14 cellular contexts compared by ENCODE assay signal in the genomic region with DNA sequence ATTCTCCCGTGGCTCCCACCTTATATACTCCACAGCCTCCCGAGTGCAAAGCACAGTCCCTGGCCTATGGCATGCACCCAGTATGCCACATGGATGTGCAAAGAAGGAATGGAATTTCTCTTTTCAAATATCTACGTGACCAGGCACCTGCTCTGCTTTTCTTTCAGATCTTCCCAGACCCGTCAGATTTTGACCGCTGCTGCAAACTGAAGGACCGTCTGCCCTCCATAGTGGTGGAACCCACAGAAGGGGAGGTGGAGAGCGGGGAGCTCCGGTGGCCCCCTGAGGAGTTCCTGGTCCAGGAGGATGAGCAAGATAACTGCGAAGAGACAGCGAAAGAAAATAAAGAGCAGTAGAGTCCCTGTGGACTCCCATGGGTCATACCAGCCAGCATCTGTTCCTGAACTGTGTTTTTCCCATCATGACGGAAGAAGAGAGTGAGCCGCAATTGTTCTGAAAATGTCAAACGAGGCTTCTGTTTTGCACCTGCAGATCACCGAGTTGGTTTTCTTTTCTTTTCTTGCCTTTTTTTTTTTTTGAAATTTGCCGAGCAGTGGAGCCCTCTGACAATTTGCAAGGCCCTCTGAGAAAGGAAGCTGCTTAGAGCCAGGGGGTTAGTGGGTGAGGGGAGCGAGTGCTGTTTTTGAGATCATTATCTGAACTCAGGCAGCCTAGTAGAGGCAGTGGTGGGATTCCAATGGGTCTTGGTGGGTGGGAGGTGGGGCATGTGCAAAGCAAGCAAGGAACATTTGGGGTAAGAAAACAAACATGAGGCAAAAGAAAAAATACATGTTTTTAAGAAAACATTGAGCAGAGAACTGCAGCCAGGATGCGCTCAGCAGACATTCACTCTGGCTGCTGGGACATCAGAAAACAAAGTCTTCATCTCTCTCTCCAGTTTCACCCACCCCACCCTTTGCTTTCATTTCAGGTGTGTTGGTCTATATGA. TPM values are rescaled to one million over a fixed set of nuclear protein-coding genes. Genes with fewer than 3 reads are reported as not detected.
DNase-seq lines count a peak whose midpoint lies in the region; ATAC-seq and TF ChIP-seq lines count a peak whose summit lies in the region.
"Had no signal": no experiment of that assay in that cellular context is flagged by ENCODE, and none has a peak within 500 bp of the region (broad histone marks: within the 10 kb centered on the region; RNA-seq: fewer than 3 reads in every experiment).

No MANE protein-coding gene starts in this region.

- TF ChIP-seq CTCF in cardiac muscle cell (IDR thresholded peaks at IDR 0.05; ENCODE audit: low read depth, low read length) = no peak

- H3K27me3 ChIP-seq in cardiac muscle cell = no peaks in the 10 kb centered on the region
- H3K27me3 ChIP-seq: adrenal gland, sigmoid colon, vagina had no signal

- DNase-seq in cardiac muscle cell (ENCODE audit: low read depth in 1 of 2, low spot score in 1 of 2) (no peak), Right ventricle myocardium superior (no peak), T-helper 17 cell (no peak), RKO (ENCODE audit: low spot score) (no peak), NAMALWA (ENCODE audit: low spot score) (no peak)
- no peak for DNase-seq in effector memory CD8-positive, alpha-beta T cell
- peak in 1 of 2 donors; percentile 9 for DNase-seq in stimulated activated naive CD8-positive, alpha-beta T cell treated with anti-CD3 and anti-CD28 coated beads, Interleukin-15, amount 100 ng/mL, for 72 hours
- DNase-seq: adrenal gland; H7; MM.1S; sigmoid colon; stimulated activated CD4-positive, alpha-beta T cell treated with anti-CD3 and anti-CD28 coated beads, Interleukin-4, amount 100 ng/mL, for 1 hour had no signal

- H3K4me1 Mint-ChIP-seq in T-helper 17 cell = peaks cover 56% of the 10 kb centered on the region
- peaks cover 53 to 82% of the 10 kb centered on the region in 2 donors for H3K4me1 Mint-ChIP-seq in effector memory CD8-positive, alpha-beta T cell (ENCODE audit: low read depth in 2 of 2)
- peaks cover 100% of the 10 kb centered on the region for H3K4me1 Mint-ChIP-seq in stimulated activated naive CD8-positive, alpha-beta T cell treated with anti-CD3 and anti-CD28 coated beads, Interleukin-15, amount 100 ng/mL, for 72 hours

- ATAC-seq in Right ventricle myocardium superior (ENCODE audit: poor library complexity) (no peak), T-helper 17 cell (peak; percentile 52), GM19023 (IDR thresholded peaks at IDR 0.05; ENCODE audit: unreplicated experiment) (no peak)
- ATAC-seq in effector memory CD8-positive, alpha-beta T cell (replicated peaks) = no peak
- ATAC-seq in stimulated activated naive CD8-positive, alpha-beta T cell treated with anti-CD3 and anti-CD28 coated beads, Interleukin-15, amount 100 ng/mL, for 72 hours = peak; percentile 32

- H3K36me3 Mint-ChIP-seq in T-helper 17 cell (ENCODE audit: low read depth) = peaks cover 14% of the 10 kb centered on the region
- peaks cover 55% of the 10 kb centered on the region for H3K36me3 Mint-ChIP-seq in effector memory CD8-positive, alpha-beta T cell (ENCODE audit: insufficient read depth)

- H3K9me3 ChIP-seq in cardiac muscle cell (ENCODE audit: low read depth) = no peaks in the 10 kb centered on the region
- no peaks in the 10 kb centered on the region for H3K9me3 ChIP-seq in T-helper 17 cell (ENCODE audit: control insufficient read depth, low read length, poor library complexity, severe bottlenecking)
- H3K9me3 ChIP-seq: adrenal gland, sigmoid colon, vagina had no signal

- intact Hi-C loops in Right ventricle myocardium superior (cut with DNase I) = no loop called here

- peak overlapping the region; percentile 17 for H3K27ac ChIP-seq in cardiac muscle cell
- H3K27ac ChIP-seq: adrenal gland, vagina had no signal

- H3K4me3 Mint-ChIP-seq in T-helper 17 cell = peak overlapping the region; percentile 65
- H3K4me3 Mint-ChIP-seq in effector memory CD8-positive, alpha-beta T cell = peak overlapping the region in 1 of 2 donors; percentile 8
- peak overlapping the region; percentile 70 to 82 for H3K4me3 Mint-ChIP-seq in stimulated activated naive CD8-positive, alpha-beta T cell treated with anti-CD3 and anti-CD28 coated beads, Interleukin-15, amount 100 ng/mL, for 72 hours

- H3K27ac Mint-ChIP-seq in T-helper 17 cell = peak overlapping the region; percentile 39
- H3K27ac Mint-ChIP-seq in effector memory CD8-positive, alpha-beta T cell = peak overlapping the region; percentile 85 to 86
- peak overlapping the region; percentile 15 to 94 for H3K27ac Mint-ChIP-seq in stimulated activated naive CD8-positive, alpha-beta T cell treated with anti-CD3 and anti-CD28 coated beads, Interleukin-15, amount 100 ng/mL, for 72 hours

- no peaks in the 10 kb centered on the region for H3K27me3 Mint-ChIP-seq in T-helper 17 cell
- no peaks in the 10 kb centered on the region for H3K27me3 Mint-ChIP-seq in effector memory CD8-positive, alpha-beta T cell
- no peaks in the 10 kb centered on the region for H3K27me3 Mint-ChIP-seq in stimulated activated naive CD8-positive, alpha-beta T cell treated with anti-CD3 and anti-CD28 coated beads, Interleukin-15, amount 100 ng/mL, for 72 hours

- peaks cover 62% of the 10 kb centered on the region for H3K36me3 ChIP-seq in cardiac muscle cell

- no peak overlapping the region for H3K4me3 ChIP-seq in cardiac muscle cell
- H3K4me3 ChIP-seq: adrenal gland, sigmoid colon, vagina had no signal

- H3K4me1 ChIP-seq in cardiac muscle cell (ENCODE audit: low read depth) = peaks cover 24% of the 10 kb centered on the region

- no peaks in the 10 kb centered on the region for H3K9me3 Mint-ChIP-seq in effector memory CD8-positive, alpha-beta T cell
- H3K9me3 Mint-ChIP-seq in stimulated activated naive CD8-positive, alpha-beta T cell treated with anti-CD3 and anti-CD28 coated beads, Interleukin-15, amount 100 ng/mL, for 72 hours = peaks cover 15 to 18% of the 10 kb centered on the region in 2 donors

RNA-seq across cellular contexts. Expression of gene LBH, which starts 26.2 kb away (rescaled TPM):
- 1,389 and 2,258 TPM in 2 replicates for total RNA-seq in cardiac muscle cell
- 544 and 632 TPM in 2 replicates for polyA plus RNA-seq in cardiac muscle cell
- total RNA-seq in Right ventricle myocardium superior = 115 TPM
- 100 to 1,000 TPM; 118 to 127 TPM for total RNA-seq in T-helper 17 cell

Comparison
In these comparisons a context has a peak if more than half of its experiments do, and no peak if none do; other contexts are left out.
1. RNA of gene LBH, which starts 26.2 kb away (total RNA-seq): 1,389 to 2,258 TPM in cardiac muscle cell; 118 to 127 TPM in T-helper 17 cell and 115 TPM in Right ventricle myocardium superior (single experiment); every median in the first group is over 10 times any median in the second.
2. ATAC-seq: peak in T-helper 17 cell (single experiment) and stimulated activated naive CD8-positive, alpha-beta T cell treated with anti-CD3 and anti-CD28 coated beads, Interleukin-15, amount 100 ng/mL, for 72 hours (single experiment); none in Right ventricle myocardium superior (single experiment), effector memory CD8-positive, alpha-beta T cell (single experiment) and GM19023 (single experiment).
3. Peak in every context shown above with its lines, with median percentiles within 50 percentile points of each other: H3K27ac Mint-ChIP-seq.